14 cellular contexts compared by ENCODE assay signal in the genomic region with DNA sequence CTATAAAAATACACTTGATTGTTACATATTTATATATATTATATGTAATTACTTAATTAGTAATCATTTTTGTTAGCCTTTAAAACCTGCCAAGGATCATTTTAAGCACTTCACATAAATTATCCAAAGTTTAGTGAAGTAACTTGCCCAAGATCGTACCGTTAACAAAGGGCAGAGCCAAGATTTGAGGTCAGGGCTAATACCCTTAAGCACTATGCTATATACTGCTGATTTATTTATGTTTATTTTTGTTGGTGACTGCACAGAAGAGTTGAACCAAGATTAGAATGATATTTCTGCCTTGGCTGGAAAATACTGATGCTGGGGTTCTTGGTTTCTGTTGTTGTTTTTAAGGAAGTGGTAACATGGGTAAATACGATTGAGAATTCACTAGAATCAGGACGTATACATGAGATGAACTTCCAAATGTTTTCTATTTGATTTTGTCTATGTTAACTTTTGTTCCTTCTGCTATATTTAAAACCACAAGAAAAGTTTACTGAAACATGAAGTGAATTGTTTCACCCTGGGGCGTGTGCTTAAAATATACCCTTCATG. TPM values are rescaled to one million over a fixed set of nuclear protein-coding genes. Genes with fewer than 3 reads are reported as not detected.
DNase-seq lines count a peak whose midpoint lies in the region; ATAC-seq and TF ChIP-seq lines count a peak whose summit lies in the region.
"Had no signal": no experiment of that assay in that cellular context is flagged by ENCODE, and none has a peak within 500 bp of the region (broad histone marks: within the 10 kb centered on the region; RNA-seq: fewer than 3 reads in every experiment).

No MANE protein-coding gene starts in this region.

- POLR2A ChIA-PET in OCI-LY7 (lab: Charles Lee): no interaction called here

- WGBS in tibial nerve, 2 donors: 39 to 42% methylated on average over 5 of the region's 5 CpGs
- 63 to 76% methylated on average over 5 of the region's 5 CpGs for WGBS in testis, 2 donors

- BruUV-seq in OCI-LY7 (replicated peaks; lab: Mats Ljungman, UMichigan): no TSS peak

- ATAC-seq in Right ventricle myocardium superior (ENCODE audit: poor library complexity) (no peak), GM18505 (IDR thresholded peaks at IDR 0.05; ENCODE audit: unreplicated experiment) (no peak)
- ATAC-seq: activated CD4-positive, CD25-positive, alpha-beta regulatory T cell treated with anti-CD3 and anti-CD28 coated beads, Interleukin-2, amount 50 U/mL, for 24 hours had no signal

- H3K9me3 Mint-ChIP-seq in immature natural killer cell: no peaks in the 10 kb centered on the region

- TF ChIP-seq POLR2A in tibial nerve (IDR thresholded peaks at IDR 0.05): no peak
- TF ChIP-seq POLR2A in testis (IDR thresholded peaks at IDR 0.05): no peak
- TF ChIP-seq POLR2A in GM18505 (IDR thresholded peaks at IDR 0.05; ENCODE audit: borderline replicate concordance, extremely low read depth, insufficient read depth, insufficient read length): no peak

- H3K79me2 ChIP-seq in OCI-LY7 (ENCODE audit: insufficient read depth, low read depth, low read length) (peaks cover 88% of the 10 kb centered on the region), Karpas-422 (ENCODE audit: low read length) (no peaks in the 10 kb centered on the region)

- H3K27me3 ChIP-seq in right atrium auricular region: no peaks in the 10 kb centered on the region
- H3K27me3 ChIP-seq in tibial nerve: no peaks in the 10 kb centered on the region
- no peaks in the 10 kb centered on the region for H3K27me3 ChIP-seq in Karpas-422 (ENCODE audit: low read length)
- no peaks in the 10 kb centered on the region for H3K27me3 ChIP-seq in testis

- peaks cover 74 to 85% of the 10 kb centered on the region in 2 donors for H3K4me1 Mint-ChIP-seq in immature natural killer cell

- H3K4me3 ChIP-seq in right atrium auricular region: no peak overlapping the region
- H3K4me3 ChIP-seq in OCI-LY7 (ENCODE audit: low read depth, low read length, poor library complexity, severe bottlenecking): no peak overlapping the region
- H3K4me3 ChIP-seq in tibial nerve: no peak overlapping the region
- H3K4me3 ChIP-seq in Karpas-422 (ENCODE audit: low read length): no peak overlapping the region
- H3K4me3 ChIP-seq in testis: no peak overlapping the region

- no peaks in the 10 kb centered on the region for H3K9me3 ChIP-seq in right atrium auricular region
- no peaks in the 10 kb centered on the region for H3K9me3 ChIP-seq in OCI-LY7 (ENCODE audit: low read length)
- H3K9me3 ChIP-seq in tibial nerve: no peaks in the 10 kb centered on the region
- no peaks in the 10 kb centered on the region for H3K9me3 ChIP-seq in Karpas-422 (ENCODE audit: low read length)
- H3K9me3 ChIP-seq in testis: no peaks in the 10 kb centered on the region

- H4K20me1 ChIP-seq in OCI-LY7 (ENCODE audit: insufficient read depth, low read length) (peaks cover 13% of the 10 kb centered on the region; the same call in 1 of the 2 replicates), Karpas-422 (ENCODE audit: insufficient read depth, low read depth, low read length) (no peaks in the 10 kb centered on the region; the same call in 1 of the 2 replicates)

- intact Hi-C loops in Right ventricle myocardium superior (cut with DNase I) (loop anchor here (10.0 kb wide), 1 partner anchor 48 kb away; no protein-coding TSS in a partner anchor), OCI-LY7 (cut with micrococcal nuclease; ENCODE audit: unreplicated experiment) (no loop called here), testis (cut with DNase I; ENCODE audit: low total_unique reads) (no loop called here)

- H3K9ac ChIP-seq in Karpas-422 (ENCODE audit: low read length): no peak overlapping the region

- H3K27ac ChIP-seq in right atrium auricular region (peak overlapping the region; percentile 40 to 72), OCI-LY7 (ENCODE audit: low read depth, low read length, poor library complexity, severe bottlenecking) (no peak overlapping the region), tibial nerve (peak overlapping the region in 3 of 4 donors; percentile 46 to 74 (median 58)), Karpas-422 (ENCODE audit: low read length) (no peak overlapping the region), testis (no peak overlapping the region)
- H3K27ac ChIP-seq: C4-2B had no signal

- no peaks in the 10 kb centered on the region for H3K27me3 Mint-ChIP-seq in immature natural killer cell (ENCODE audit: low read depth in 3 of 3)

- CTCF ChIA-PET in OCI-LY7 (lab: Charles Lee; ENCODE audit: unreplicated experiment): no interaction called here

- no peaks in the 10 kb centered on the region for H3K9me2 ChIP-seq in OCI-LY7 (ENCODE audit: insufficient read depth, low read length)
- H3K9me2 ChIP-seq in Karpas-422 (replicated peaks; ENCODE audit: insufficient read depth, low read length): 0 out of 2 replicates have a peak, but pooled peaks cover 3% of the 10 kb centered on the region

- H2AFZ ChIP-seq in OCI-LY7 (ENCODE audit: low read length): no peak overlapping the region
- H2AFZ ChIP-seq in Karpas-422 (ENCODE audit: low read length): no peak overlapping the region

- peak overlapping the region; percentile 28; the same call in 1 of the 2 replicates for H3K4me2 ChIP-seq in OCI-LY7 (ENCODE audit: low read length)
- no peak overlapping the region for H3K4me2 ChIP-seq in Karpas-422 (ENCODE audit: low read depth, low read length, poor library complexity, severe bottlenecking)

- peak overlapping the region in 4 of 5 donors; percentile 14 to 57 (median 32) for H3K4me3 Mint-ChIP-seq in immature natural killer cell

- H3K4me1 ChIP-seq in right atrium auricular region (peaks cover 0 to 72% of the 10 kb centered on the region in 2 donors), OCI-LY7 (ENCODE audit: insufficient read depth, low read length, poor library complexity, severe bottlenecking) (peaks cover 28% of the 10 kb centered on the region), tibial nerve (peaks cover 0 to 83% (median 21%) of the 10 kb centered on the region in 4 donors), Karpas-422 (ENCODE audit: low read length) (no peaks in the 10 kb centered on the region), testis (no peaks in the 10 kb centered on the region)

- H3K36me3 ChIP-seq in right atrium auricular region (no peaks in the 10 kb centered on the region), OCI-LY7 (ENCODE audit: insufficient read depth, low read length) (no peaks in the 10 kb centered on the region), tibial nerve (no peaks in the 10 kb centered on the region), Karpas-422 (ENCODE audit: insufficient read depth, low read length) (no peaks in the 10 kb centered on the region), testis (ENCODE audit: low read depth, missing control alignments) (no peaks in the 10 kb centered on the region)

- no peak for TF ChIP-seq CTCF in right atrium auricular region (IDR thresholded peaks at IDR 0.05)
- TF ChIP-seq CTCF in OCI-LY7 (conservative IDR thresholded peaks at IDR 0.05; ENCODE audit: low read length): no peak
- no peak for TF ChIP-seq CTCF in tibial nerve (IDR thresholded peaks at IDR 0.05)
- no peak for TF ChIP-seq CTCF in testis (IDR thresholded peaks at IDR 0.05)

- no peak for TF ChIP-seq EP300 in tibial nerve (IDR thresholded peaks at IDR 0.05)

- H3K27ac Mint-ChIP-seq in immature natural killer cell: peak overlapping the region; percentile 24 to 69 (median 48)

- DNase-seq in right atrium auricular region (ENCODE audit: low spot score): no peak
- DNase-seq in Right ventricle myocardium superior: no peak
- no peak for DNase-seq in OCI-LY7 (ENCODE audit: low spot score)
- no peak for DNase-seq in immature natural killer cell
- no peak for DNase-seq in tibial nerve (ENCODE audit: low spot score in 2 of 2)
- no peak for DNase-seq in Karpas-422
- no peak for DNase-seq in testis
- DNase-seq: activated effector memory CD4-positive, alpha-beta T cell treated with anti-CD3 and anti-CD28 coated beads, Interleukin-2, amount 50 U/mL, for 16 hours; NCI-H1105 treated with DMSO at 0.1 percent for 48 hours; NCI-H345; stimulated activated CD4-positive, alpha-beta T cell treated with anti-CD3 and anti-CD28 coated beads, Interleukin-4, amount 100 ng/mL, for 1 hour had no signal

- H3K36me3 Mint-ChIP-seq in immature natural killer cell: no peaks in the 10 kb centered on the region

RNA-seq across cellular contexts. Expression of a gene that starts 9.3 kb away (rescaled TPM):
- total RNA-seq in right atrium auricular region: 100 to 1,000 TPM; 158 to 377 TPM
- 115 TPM for total RNA-seq in Right ventricle myocardium superior
- total RNA-seq in OCI-LY7 (2014; rRNA removed; shearing (Covaris generic)): 53.3 and 75.8 TPM in 2 replicates
- total RNA-seq in OCI-LY7 (2022): 89.7 and 100 TPM in 2 replicates
- 100 to 1,000 TPM; 336 to 513 (median 447) TPM for polyA plus RNA-seq in immature natural killer cell
- total RNA-seq in tibial nerve: 100 to 1,000 TPM; 208 to 639 (median 443) TPM
- total RNA-seq in Karpas-422 (2014; rRNA removed; shearing (Covaris generic); ENCODE audit: low replicate concordance): 15.4 and 16.5 TPM in 2 replicates
- 100 to 1,000 TPM; 240 to 394 TPM for total RNA-seq in testis
- polyA plus RNA-seq in testis (ENCODE audit: insufficient read depth, low read depth, low replicate concordance): 155 TPM

Comparison
In these comparisons a context has a peak if more than half of its experiments do, and no peak if none do; other contexts are left out.
1. H3K27ac ChIP-seq: peak in right atrium auricular region (2 of 2) and tibial nerve (3 of 4); none in OCI-LY7 (single experiment), Karpas-422 (single experiment) and testis (0 of 2).